1 cellular context compared by ENCODE assay signal in genomic region chr9:130454096-130454811, GRCh38.
TF ChIP-seq lines count a peak whose summit lies in the region.

No MANE protein-coding gene starts in this region.

TF ChIP-seq in K562, 482 proteins besides CTCF, POLR2A, EP300 and RAD21:
- TF ChIP-seq IRF2 (CRISPR knock-in tag; IDR thresholded peaks at IDR 0.05) (no peak), CSDE1 (IDR thresholded peaks at IDR 0.05) (no peak), THRB (CRISPR knock-in tag; conservative IDR thresholded peaks at IDR 0.05) (0 out of 2 replicates have a peak, but pooled peaks have one; percentile 13)
